Comparison of ENCODE assay signal across 15 cellular contexts in genomic region chr11:75539459-75540022, GRCh38.
"Had no signal": no experiment of that assay in that cellular context is flagged by ENCODE, and none has a peak within 500 bp of the region (broad histone marks: within the 10 kb centered on the region; RNA-seq: fewer than 3 reads in every experiment).

No MANE protein-coding gene starts in this region.

- H3K27me3 ChIP-seq: ascending aorta, heart left ventricle, spleen, transverse colon had no signal

- H3K9me3 ChIP-seq: ascending aorta, heart left ventricle, spleen, transverse colon had no signal

- H3K36me3 Mint-ChIP-seq: activated naive CD8-positive, alpha-beta T cell treated with anti-CD3 and anti-CD28 coated beads, Interleukin-2, amount 10 ng/mL, durations not matched to agents 7 days and 5 days; stimulated activated memory B cell treated with anti-CD40 and anti-IgM and Interleukin-4, amounts not matched to agents 10 μg/mL and 1 μg/mL and 100 μg/mL, for 72 hours had no signal

- H3K9me3 Mint-ChIP-seq: activated naive CD8-positive, alpha-beta T cell treated with anti-CD3 and anti-CD28 coated beads, Interleukin-2, amount 10 ng/mL, durations not matched to agents 7 days and 5 days; activated T-cell treated with anti-CD3 and anti-CD28 coated beads, Interleukin-2, amount 50 U/mL, for 4 hours; stimulated activated memory B cell treated with anti-CD40 and anti-IgM and Interleukin-4, amounts not matched to agents 10 μg/mL and 1 μg/mL and 100 μg/mL, for 72 hours had no signal

- ATAC-seq: activated T-cell treated with anti-CD3 and anti-CD28 coated beads, Interleukin-2, amount 50 U/mL, for 4 hours; heart left ventricle; left lobe of liver; right cardiac atrium; stimulated activated memory B cell treated with anti-CD40 and anti-IgM and Interleukin-4, amounts not matched to agents 10 μg/mL and 1 μg/mL and 100 μg/mL, for 72 hours had no signal

- H3K36me3 ChIP-seq: ascending aorta, heart left ventricle, spleen, transverse colon had no signal

- H3K27ac Mint-ChIP-seq: activated naive CD8-positive, alpha-beta T cell treated with anti-CD3 and anti-CD28 coated beads, Interleukin-2, amount 10 ng/mL, durations not matched to agents 7 days and 5 days had no signal

- H3K4me1 ChIP-seq: ascending aorta had no signal

- H3K4me3 ChIP-seq: ascending aorta, coronary artery, heart left ventricle, spleen, transverse colon had no signal

- H3K4me3 Mint-ChIP-seq: activated naive CD8-positive, alpha-beta T cell treated with anti-CD3 and anti-CD28 coated beads, Interleukin-2, amount 10 ng/mL, durations not matched to agents 7 days and 5 days; activated T-cell treated with anti-CD3 and anti-CD28 coated beads, Interleukin-2, amount 50 U/mL, for 4 hours; stimulated activated memory B cell treated with anti-CD40 and anti-IgM and Interleukin-4, amounts not matched to agents 10 μg/mL and 1 μg/mL and 100 μg/mL, for 72 hours had no signal

- H3K27ac ChIP-seq: ascending aorta, coronary artery, heart left ventricle, spleen, transverse colon had no signal

- DNase-seq: activated CD4-positive, alpha-beta T cell treated with anti-CD3 and anti-CD28 coated beads, Interleukin-2, amount 50 U/mL, for 4 hours; activated CD4-positive, CD25-positive, alpha-beta regulatory T cell treated with anti-CD3 and anti-CD28 coated beads, Interleukin-2, amount 50 U/mL, for 72 hours; activated naive CD8-positive, alpha-beta T cell treated with anti-CD3 and anti-CD28 coated beads, Interleukin-2, amount 10 ng/mL, durations not matched to agents 7 days and 5 days; activated T-cell treated with anti-CD3 and anti-CD28 coated beads, Interleukin-2, amount 50 U/mL, for 4 hours; effector CD4-positive, alpha-beta T cell; islet precursor cell; right cardiac atrium; spleen; stimulated activated CD4-positive, alpha-beta T cell treated with anti-CD3 and anti-CD28 coated beads, Interleukin-1b, Interleukin-23, amount 100 ng/mL, for 48 hours; transverse colon had no signal
